Comparison of ENCODE assay signal across 20 cellular contexts in the genomic region with DNA sequence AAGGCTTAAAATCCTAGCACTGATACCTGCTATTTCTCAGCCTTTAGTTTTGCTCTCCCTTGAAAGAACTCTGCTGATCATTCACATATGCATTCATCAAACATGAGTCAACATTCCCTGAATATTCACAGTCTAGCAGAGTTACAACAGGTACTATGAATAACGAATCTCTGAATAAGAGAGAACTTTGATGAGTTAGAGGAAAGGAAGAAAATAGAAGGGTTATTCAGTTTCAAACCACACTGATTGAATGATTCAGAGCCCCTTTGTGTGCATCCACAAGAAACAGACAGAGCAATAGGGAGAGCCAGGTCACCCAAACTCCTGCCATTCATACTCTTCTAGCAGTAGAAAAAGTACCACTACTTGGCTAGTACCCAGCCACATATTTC. TPM values are rescaled to one million over a fixed set of nuclear protein-coding genes. Genes with fewer than 3 reads are reported as not detected.
DNase-seq lines count a peak whose midpoint lies in the region; ATAC-seq, FAIRE-seq and TF ChIP-seq lines count a peak whose summit lies in the region.
"Had no signal": no experiment of that assay in that cellular context is flagged by ENCODE, and none has a peak within 500 bp of the region (broad histone marks: within the 10 kb centered on the region; RNA-seq: fewer than 3 reads in every experiment).

No MANE protein-coding gene starts in this region.

- H4K20me1 ChIP-seq in astrocyte (ENCODE audit: insufficient read depth, low read length) (no peaks in the 10 kb centered on the region), MM.1S (ENCODE audit: insufficient read depth, low read length) (no peaks in the 10 kb centered on the region)

- TF ChIP-seq CTCF in astrocyte (IDR thresholded peaks at IDR 0.05; ENCODE audit: insufficient read depth, low read depth, low read length) = no peak
- no peak for TF ChIP-seq CTCF in gastroesophageal sphincter (IDR thresholded peaks at IDR 0.05)
- TF ChIP-seq CTCF in MM.1S (IDR thresholded peaks at IDR 0.05; ENCODE audit: low read length) = no peak

- TF ChIP-seq EP300 in gastroesophageal sphincter (IDR thresholded peaks at IDR 0.05) = no peak

- H3K14ac ChIP-seq in mesenchymal stem cell (ENCODE audit: low read length in 2 of 2) = no peak overlapping the region

- no peak overlapping the region for H2AFZ ChIP-seq in astrocyte (ENCODE audit: low read depth, low read length)
- H2AFZ ChIP-seq in mesenchymal stem cell (ENCODE audit: low read depth, low read length) = no peak overlapping the region
- no peak overlapping the region for H2AFZ ChIP-seq in MM.1S (ENCODE audit: low read length)

- H3K23ac ChIP-seq in mesenchymal stem cell (ENCODE audit: low read length in 2 of 2) = no peak overlapping the region

- peak; percentile 93 for FAIRE-seq in astrocyte (lab: Jason Lieb, UNC)
- FAIRE-seq: GM12891 had no signal

- H3K27ac Mint-ChIP-seq in astrocyte (ENCODE audit: unreplicated experiment) = peak overlapping the region; percentile 88
- H3K27ac Mint-ChIP-seq: activated CD8-positive, alpha-beta T cell treated with anti-CD3 and anti-CD28 coated beads, Interleukin-2, amount 10 ng/mL, durations not matched to agents 7 days and 5 days; endodermal cell; natural killer cell had no signal

- H3K36me3 Mint-ChIP-seq in astrocyte (ENCODE audit: low read depth, unreplicated experiment) = no peaks in the 10 kb centered on the region

- DNase-seq in Daoy (ENCODE audit: low read depth) = peak; percentile 27
- peak; percentile 94 for DNase-seq in astrocyte (ENCODE audit: low read depth)
- no peak for DNase-seq in mesenchymal stem cell
- no peak for DNase-seq in 8988T
- no peak for DNase-seq in MM.1S
- DNase-seq: activated CD8-positive, alpha-beta T cell treated with anti-CD3 and anti-CD28 coated beads, Interleukin-2, amount 10 ng/mL, durations not matched to agents 7 days and 5 days; activated gamma-delta T cell treated with Interleukin-2 at 50 U/mL for 16 hours; C1 segment of cervical spinal cord; endodermal cell; head of caudate nucleus; left ventricle myocardium inferior; natural killer cell; NCI-H1694 treated with DMSO at 0.1 percent for 48 hours; retina; Right ventricle myocardium superior had no signal

- H3K36me3 ChIP-seq in HUES6 (ENCODE audit: control insufficient read depth, insufficient read depth, low read length) (no peaks in the 10 kb centered on the region), astrocyte (ENCODE audit: insufficient read depth, low read length) (no peaks in the 10 kb centered on the region), mesenchymal stem cell (ENCODE audit: control insufficient read depth in 1 of 2, insufficient read depth in 2 of 2, low read depth in 1 of 2, low read length in 2 of 2) (no peaks in the 10 kb centered on the region), gastroesophageal sphincter (no peaks in the 10 kb centered on the region), MM.1S (replicated peaks; ENCODE audit: insufficient read depth, low read length) (no peaks in the 10 kb centered on the region)
- H3K36me3 ChIP-seq: cardiac muscle cell, left ventricle myocardium inferior had no signal

- H3K27me3 ChIP-seq in HUES6 (ENCODE audit: control insufficient read depth, insufficient read depth, low read length) (peaks cover 15% of the 10 kb centered on the region), astrocyte (ENCODE audit: insufficient read depth, low read length) (no peaks in the 10 kb centered on the region), mesenchymal stem cell (ENCODE audit: control insufficient read depth in 1 of 2, insufficient read depth in 1 of 2, low read length in 2 of 2) (peaks cover 0 to 47% of the 10 kb centered on the region in 2 experiments), gastroesophageal sphincter (peaks cover 66% of the 10 kb centered on the region), MM.1S (replicated peaks; ENCODE audit: insufficient read depth, low read length) (no peaks in the 10 kb centered on the region)

- H3K79me1 ChIP-seq in mesenchymal stem cell (replicated peaks; ENCODE audit: low read length, poor library complexity, severe bottlenecking) = no peaks in the 10 kb centered on the region

- H3K9ac ChIP-seq in HUES6 (ENCODE audit: low read length) (peak overlapping the region; percentile 55), astrocyte (ENCODE audit: low read length) (peak overlapping the region; percentile 24), mesenchymal stem cell (ENCODE audit: low read length) (no peak overlapping the region), MM.1S (ENCODE audit: low read length) (no peak overlapping the region)

- H3K9me3 Mint-ChIP-seq in astrocyte (ENCODE audit: unreplicated experiment) = peaks cover 5% of the 10 kb centered on the region
- H3K9me3 Mint-ChIP-seq: endodermal cell had no signal

- no peak overlapping the region for H2BK5ac ChIP-seq in mesenchymal stem cell (ENCODE audit: low read depth, low read length, poor library complexity, severe bottlenecking)

- H4K91ac ChIP-seq in mesenchymal stem cell (ENCODE audit: low read length) = no peak overlapping the region

- H3K27me3 Mint-ChIP-seq in astrocyte (ENCODE audit: low read depth, unreplicated experiment) = peaks cover 1% of the 10 kb centered on the region

- H3K27ac ChIP-seq in HUES6 (ENCODE audit: low read depth, low read length) (no peak overlapping the region), astrocyte (ENCODE audit: low read depth, low read length) (peak overlapping the region; percentile 60), mesenchymal stem cell (ENCODE audit: low read length, poor library complexity, severe bottlenecking) (peak overlapping the region; percentile 78), gastroesophageal sphincter (no peak overlapping the region), MM.1S (ENCODE audit: low read length) (no peak overlapping the region)
- H3K27ac ChIP-seq: cardiac muscle cell, left ventricle myocardium inferior had no signal

- peak overlapping the region; percentile 40 for H3K4me2 ChIP-seq in astrocyte (ENCODE audit: low read length)
- no peak overlapping the region for H3K4me2 ChIP-seq in mesenchymal stem cell (ENCODE audit: low read length, poor library complexity, severe bottlenecking)
- H3K4me2 ChIP-seq in MM.1S (ENCODE audit: low read depth, low read length) = no peak overlapping the region

- no peak for TF ChIP-seq POLR2A in gastroesophageal sphincter (IDR thresholded peaks at IDR 0.05)

- no peak overlapping the region for H2AK5ac ChIP-seq in mesenchymal stem cell (ENCODE audit: low read length, severe bottlenecking)

- H3K4me1 Mint-ChIP-seq in astrocyte (ENCODE audit: low read depth, unreplicated experiment) = peaks cover 28% of the 10 kb centered on the region
- H3K4me1 Mint-ChIP-seq: natural killer cell had no signal

- H2BK120ac ChIP-seq in mesenchymal stem cell (ENCODE audit: low read depth, low read length) = no peak overlapping the region

- no peak overlapping the region for H3K4ac ChIP-seq in mesenchymal stem cell (ENCODE audit: low read depth in 1 of 2, low read length in 2 of 2)

- H3K4me1 ChIP-seq in HUES6 (ENCODE audit: control insufficient read depth, insufficient read depth, low read length) (peaks cover 20% of the 10 kb centered on the region), astrocyte (ENCODE audit: insufficient read depth, low read length) (peaks cover 26% of the 10 kb centered on the region), mesenchymal stem cell (ENCODE audit: control insufficient read depth, insufficient read depth, low read depth, low read length) (peaks cover 5% of the 10 kb centered on the region), gastroesophageal sphincter (peaks cover 0 to 8% (median 0%) of the 10 kb centered on the region in 3 donors), MM.1S (ENCODE audit: low read length) (no peaks in the 10 kb centered on the region)

- no CpG with 5 or more reads among the region's 1 CpG for WGBS in mesenchymal stem cell
- 71 to 82% methylated on average over 1 of the region's 1 CpG for WGBS in gastroesophageal sphincter (ENCODE audit: low coverage in 1 of 2), 2 donors

- no peak overlapping the region for H4K8ac ChIP-seq in mesenchymal stem cell (ENCODE audit: low read length)

- no peaks in the 10 kb centered on the region; the same call in 1 of the 2 replicates for H3F3A ChIP-seq in MM.1S (ENCODE audit: insufficient read depth, low read length)

- H3K18ac ChIP-seq in mesenchymal stem cell (ENCODE audit: low read depth in 1 of 2, low read length in 2 of 2) = no peak overlapping the region

- H3K79me2 ChIP-seq in astrocyte (ENCODE audit: insufficient read depth, low read length) (no peaks in the 10 kb centered on the region), MM.1S (ENCODE audit: low read length) (no peaks in the 10 kb centered on the region)

- H3K4me3 ChIP-seq in HUES6 (ENCODE audit: low read depth, low read length) = no peak overlapping the region
- H3K4me3 ChIP-seq in astrocyte (ENCODE audit: insufficient read depth, low read depth, low read length) = no peak overlapping the region
- H3K4me3 ChIP-seq in mesenchymal stem cell (ENCODE audit: insufficient read depth in 1 of 2, low read depth in 1 of 2, low read length in 2 of 2) = no peak overlapping the region
- H3K4me3 ChIP-seq in gastroesophageal sphincter = no peak overlapping the region
- H3K4me3 ChIP-seq in MM.1S (ENCODE audit: low read length) = no peak overlapping the region
- H3K4me3 ChIP-seq: cardiac muscle cell, left ventricle myocardium inferior had no signal

- no peaks in the 10 kb centered on the region for H3K9me2 ChIP-seq in MM.1S (replicated peaks; ENCODE audit: insufficient read depth, low read length)

- H2BK12ac ChIP-seq in mesenchymal stem cell (ENCODE audit: low read length in 2 of 2) = no peak overlapping the region

- peaks cover 3% of the 10 kb centered on the region for H3K9me3 ChIP-seq in HUES6 (ENCODE audit: control insufficient read depth, insufficient read depth, low read depth, low read length)
- no peaks in the 10 kb centered on the region for H3K9me3 ChIP-seq in astrocyte (ENCODE audit: insufficient read depth, low read depth, low read length)
- no peaks in the 10 kb centered on the region for H3K9me3 ChIP-seq in mesenchymal stem cell (ENCODE audit: control insufficient read depth, low read length)
- H3K9me3 ChIP-seq in gastroesophageal sphincter = peaks cover 0 to 5% (median 0%) of the 10 kb centered on the region in 3 donors
- no peaks in the 10 kb centered on the region for H3K9me3 ChIP-seq in MM.1S (replicated peaks; ENCODE audit: insufficient read depth, low read length)
- H3K9me3 ChIP-seq: left ventricle myocardium inferior had no signal

- no peak overlapping the region for H2BK15ac ChIP-seq in mesenchymal stem cell (ENCODE audit: low read depth, poor library complexity, severe bottlenecking)

- H3K4me3 Mint-ChIP-seq in astrocyte (ENCODE audit: unreplicated experiment) = no peak overlapping the region
- H3K4me3 Mint-ChIP-seq: activated CD8-positive, alpha-beta T cell treated with anti-CD3 and anti-CD28 coated beads, Interleukin-2, amount 10 ng/mL, durations not matched to agents 7 days and 5 days; endodermal cell; natural killer cell had no signal

- ATAC-seq in GM19395 (IDR thresholded peaks at IDR 0.05; ENCODE audit: unreplicated experiment) = no peak
- no peak for ATAC-seq in gastroesophageal sphincter
- ATAC-seq: activated CD8-positive, alpha-beta T cell treated with anti-CD3 and anti-CD28 coated beads, Interleukin-2, amount 10 ng/mL, durations not matched to agents 7 days and 5 days; natural killer cell had no signal

RNA-seq across cellular contexts. Expression of a gene that starts 36.0 kb away (rescaled TPM):
- total RNA-seq in Daoy (2014; rRNA removed; shearing (Covaris generic)) = 21.9 and 62.3 TPM in 2 replicates
- total RNA-seq in astrocyte (13.5 and 16.9 TPM in 2 replicates), gastroesophageal sphincter (10 to 100 TPM in 1 of 4 donors, 1 to 10 TPM in 2, not detected in 1; 2.4 to 13.9 (median 9.6) TPM)
- polyA plus RNA-seq in mesenchymal stem cell (2013, experiment 1 of 2) = 5.7 TPM
- 5.4 TPM for polyA plus RNA-seq in mesenchymal stem cell (2013, experiment 2 of 2)
- total RNA-seq: cardiac muscle cell, Right ventricle myocardium superior had no signal

Comparison
In these comparisons a context has a peak if more than half of its experiments do, and no peak if none do; other contexts are left out.
1. DNase-seq: peak in Daoy (single experiment) and astrocyte (single experiment); none in mesenchymal stem cell (single experiment), 8988T (single experiment) and MM.1S (single experiment).
2. H3K27ac ChIP-seq: peak in astrocyte (single experiment) and mesenchymal stem cell (single experiment); none in HUES6 (single experiment), gastroesophageal sphincter (0 of 4) and MM.1S (single experiment).
3. H3K9ac ChIP-seq: peak in HUES6 (single experiment) and astrocyte (single experiment); none in mesenchymal stem cell (single experiment) and MM.1S (single experiment).